29 cellular contexts compared by ENCODE assay signal in the genomic region with DNA sequence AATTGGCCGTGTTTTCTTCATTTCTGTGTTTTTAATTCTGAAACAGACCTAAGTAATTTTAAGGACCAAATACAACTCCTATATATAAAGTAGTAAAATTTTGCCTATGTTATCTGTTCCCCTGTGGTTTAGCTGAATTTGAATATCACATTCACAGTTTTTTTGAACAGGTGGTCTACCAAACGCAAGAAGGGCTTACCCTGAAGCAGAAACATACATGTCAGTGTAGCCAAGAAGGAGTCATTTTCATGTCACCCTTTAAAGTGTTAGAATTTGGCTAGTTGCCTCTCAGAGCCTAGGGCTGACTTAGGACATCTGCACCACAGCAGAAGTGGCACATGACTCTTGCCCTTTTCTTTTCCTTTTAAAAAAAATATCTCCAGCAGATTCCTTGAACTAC. TPM values are rescaled to one million over a fixed set of nuclear protein-coding genes. Genes with fewer than 3 reads are reported as not detected.
"Had no signal": no experiment of that assay in that cellular context is flagged by ENCODE, and none has a peak within 500 bp of the region (broad histone marks: within the 10 kb centered on the region; RNA-seq: fewer than 3 reads in every experiment).

No MANE protein-coding gene starts in this region.

- H3K4me1 ChIP-seq: breast epithelium, colonic mucosa, right lobe of liver had no signal

- H3K27ac ChIP-seq: breast epithelium, colonic mucosa, left ventricle myocardium inferior, ovary, right lobe of liver, thoracic aorta, WERI-Rb-1 had no signal

- H3K4me3 ChIP-seq: breast epithelium, colonic mucosa, left ventricle myocardium inferior, ovary, right lobe of liver, thoracic aorta had no signal

- H3K9me3 ChIP-seq: breast epithelium, colonic mucosa, left ventricle myocardium inferior, ovary, right lobe of liver, thoracic aorta had no signal

- H3K36me3 ChIP-seq: breast epithelium, ovary had no signal

- H3K27ac Mint-ChIP-seq: nephron, progenitor cell of endocrine pancreas had no signal

- H3K9me3 Mint-ChIP-seq: activated CD4-positive, alpha-beta memory T cell treated with anti-CD3 and anti-CD28 coated beads, Interleukin-2, amount 10 ng/mL, durations not matched to agents 7 days and 5 days; activated T-cell treated with anti-CD3 and anti-CD28 coated beads, Interleukin-2, amount 50 U/mL, for 24 hours; nephron; stimulated activated naive CD8-positive, alpha-beta T cell treated with anti-CD3 and anti-CD28 coated beads, Interleukin-15, Interleukin-2, amounts not matched to agents 100 ng/mL and 50 ng/mL, for 24 hours had no signal

- DNase-seq: activated CD4-positive, alpha-beta memory T cell treated with anti-CD3 and anti-CD28 coated beads, Interleukin-2, amount 10 ng/mL, durations not matched to agents 7 days and 5 days; activated CD4-positive, alpha-beta T cell treated with anti-CD3 and anti-CD28 coated beads for 48 hours; activated CD8-positive, alpha-beta memory T cell treated with anti-CD3 and anti-CD28 coated beads, Interleukin-2, amount 50 U/mL, for 48 hours; activated gamma-delta T cell treated with Interleukin-2 at 50 U/mL for 16 hours; activated naive CD4-positive, alpha-beta T cell treated with anti-CD3 and anti-CD28 coated beads, Interleukin-2, amount 50 U/mL, for 16 hours; activated T-cell treated with anti-CD3 and anti-CD28 coated beads, Interleukin-2, amount 50 U/mL, for 24 hours; colonic mucosa; effector CD8-positive, alpha-beta T cell; erythroblast; left ventricle myocardium inferior; ovary; right lobe of liver; stimulated activated CD4-positive, alpha-beta T cell treated with anti-CD3 and anti-CD28 coated beads, Interleukin-2, amount 100 ng/mL, for 48 hours; SW 1271; T-helper 17 cell; T1000; trophoblast cell; WERI-Rb-1 had no signal

- ATAC-seq: right lobe of liver had no signal

- H3K4me3 Mint-ChIP-seq: activated CD4-positive, alpha-beta memory T cell treated with anti-CD3 and anti-CD28 coated beads, Interleukin-2, amount 10 ng/mL, durations not matched to agents 7 days and 5 days; activated T-cell treated with anti-CD3 and anti-CD28 coated beads, Interleukin-2, amount 50 U/mL, for 24 hours; nephron; stimulated activated naive CD8-positive, alpha-beta T cell treated with anti-CD3 and anti-CD28 coated beads, Interleukin-15, Interleukin-2, amounts not matched to agents 100 ng/mL and 50 ng/mL, for 24 hours; T-helper 17 cell had no signal

- H3K27me3 ChIP-seq: breast epithelium, colonic mucosa, ovary, right lobe of liver had no signal

- H3K27me3 Mint-ChIP-seq: activated CD4-positive, alpha-beta memory T cell treated with anti-CD3 and anti-CD28 coated beads, Interleukin-2, amount 10 ng/mL, durations not matched to agents 7 days and 5 days; activated T-cell treated with anti-CD3 and anti-CD28 coated beads, Interleukin-2, amount 50 U/mL, for 24 hours; progenitor cell of endocrine pancreas; stimulated activated naive CD8-positive, alpha-beta T cell treated with anti-CD3 and anti-CD28 coated beads, Interleukin-15, Interleukin-2, amounts not matched to agents 100 ng/mL and 50 ng/mL, for 24 hours; T-helper 17 cell had no signal

- H3K4me1 Mint-ChIP-seq: nephron had no signal

RNA-seq across cellular contexts. Expression of a gene that starts 34.3 kb away (rescaled TPM):
- total RNA-seq: activated CD4-positive, alpha-beta memory T cell treated with anti-CD3 and anti-CD28 coated beads, Interleukin-2, amount 10 ng/mL, durations not matched to agents 7 days and 5 days; dermis microvascular lymphatic vessel endothelial cell; fibroblast of lung; fibroblast of villous mesenchyme; lung microvascular endothelial cell; mucosa of gallbladder; renal cortical epithelial cell; thoracic aorta had no signal
- polyA plus RNA-seq: fibroblast of lung had no signal
